18 cellular contexts compared by ENCODE assay signal in the genomic region with DNA sequence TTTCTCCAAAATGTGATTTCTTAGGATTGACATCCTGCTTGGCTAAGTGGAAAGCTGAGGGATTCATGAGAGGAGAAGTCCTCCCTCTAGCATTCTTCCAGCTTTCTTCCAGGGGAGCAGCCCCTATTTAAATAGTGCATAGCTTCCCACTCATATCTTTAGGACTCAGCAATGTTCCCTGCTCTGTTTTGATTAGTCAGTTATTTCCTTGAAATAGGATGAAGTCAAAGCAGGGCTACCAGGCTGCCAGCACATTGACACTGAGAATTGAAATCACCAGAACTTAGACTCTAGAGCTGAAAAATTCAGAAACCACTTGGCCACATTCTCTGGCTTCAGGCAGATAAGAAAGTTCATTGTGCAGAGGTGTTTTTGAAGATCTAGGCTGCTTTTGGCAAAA.
DNase-seq lines count a peak whose midpoint lies in the region; TF ChIP-seq lines count a peak whose summit lies in the region.
"Had no signal": no experiment of that assay in that cellular context is flagged by ENCODE, and none has a peak within 500 bp of the region (broad histone marks: within the 10 kb centered on the region; RNA-seq: fewer than 3 reads in every experiment).

No MANE protein-coding gene starts in this region.

- H3K36me3 Mint-ChIP-seq in neural progenitor cell (no peaks in the 10 kb centered on the region), Calu3 (ENCODE audit: insufficient read depth, unreplicated experiment) (no peaks in the 10 kb centered on the region)
- H3K36me3 Mint-ChIP-seq: CD8-positive, alpha-beta T cell had no signal

- H3K9me3 Mint-ChIP-seq in neural progenitor cell = no peaks in the 10 kb centered on the region
- no peaks in the 10 kb centered on the region for H3K9me3 Mint-ChIP-seq in Calu3 (ENCODE audit: low read depth, unreplicated experiment)
- H3K9me3 Mint-ChIP-seq: CD8-positive, alpha-beta T cell had no signal

- H3K79me2 ChIP-seq in neural progenitor cell (ENCODE audit: low read depth) (no peaks in the 10 kb centered on the region), osteoblast (ENCODE audit: insufficient read depth, low read length) (no peaks in the 10 kb centered on the region)

- H3K4me3 Mint-ChIP-seq in neural progenitor cell (no peak overlapping the region), Calu3 (ENCODE audit: low read depth, unreplicated experiment) (no peak overlapping the region)
- H3K4me3 Mint-ChIP-seq: B cell; CD8-positive, alpha-beta T cell; H9 had no signal

- peak; percentile 79 for DNase-seq in OCI-M1 (lab: John Stamatoyannopoulos, UW)
- peak; percentile 30 for DNase-seq in astrocyte of the hippocampus (ENCODE audit: low read depth, low spot score)
- DNase-seq in fibroblast of villous mesenchyme (ENCODE audit: low read depth) = peak; percentile 6
- no peak for DNase-seq in neural progenitor cell (ENCODE audit: low spot score)
- DNase-seq in Calu3 = no peak
- DNase-seq in osteoblast (ENCODE audit: insufficient read length, low spot score, missing footprints) = no peak
- DNase-seq in central memory CD4-positive, alpha-beta T cell = no peak
- DNase-seq in HPDE6-E6E7 (ENCODE audit: extremely low spot score) = no peak
- DNase-seq: CD8-positive, alpha-beta T cell; DMS 273 treated with DMSO at 0.1 percent for 48 hours; DMS53; DND-41; EL; H9; IMR-90 had no signal

- H3K36me3 ChIP-seq in neural progenitor cell (no peaks in the 10 kb centered on the region), osteoblast (ENCODE audit: insufficient read depth, low read length) (no peaks in the 10 kb centered on the region)
- H3K36me3 ChIP-seq: BLaER1 treated with 17β-estradiol and CSF1 and Interleukin-3, amounts not matched to agents 10 nM and 100 nM had no signal

- no peak overlapping the region for H3K27ac ChIP-seq in neural progenitor cell
- H3K27ac ChIP-seq in osteoblast (ENCODE audit: low read depth, low read length) = no peak overlapping the region
- H3K27ac ChIP-seq: BLaER1 treated with 17β-estradiol and CSF1 and Interleukin-3, amounts not matched to agents 10 nM and 100 nM had no signal

- no peak for TF ChIP-seq CTCF in fibroblast of villous mesenchyme (IDR thresholded peaks at IDR 0.05; ENCODE audit: insufficient read depth, low read depth, low read length)
- TF ChIP-seq CTCF in neural progenitor cell (IDR thresholded peaks at IDR 0.05) = no peak
- TF ChIP-seq CTCF in Calu3 (IDR thresholded peaks at IDR 0.05; ENCODE audit: unreplicated experiment) = no peak
- no peak for TF ChIP-seq CTCF in osteoblast (IDR thresholded peaks at IDR 0.05; ENCODE audit: extremely low read depth, low read depth, low read length)

- H3K4me2 ChIP-seq in neural progenitor cell (no peak overlapping the region), osteoblast (ENCODE audit: insufficient read depth, low read length) (no peak overlapping the region)
- H3K4me2 ChIP-seq: BLaER1 treated with 17β-estradiol and CSF1 and Interleukin-3, amounts not matched to agents 10 nM and 100 nM had no signal

- H3K9ac ChIP-seq in neural progenitor cell = no peak overlapping the region
- H3K9ac ChIP-seq: BLaER1 treated with 17β-estradiol and CSF1 and Interleukin-3, amounts not matched to agents 10 nM and 100 nM had no signal

- H3F3A ChIP-seq in neural progenitor cell (ENCODE audit: low read depth) = no peaks in the 10 kb centered on the region

- H3K27ac Mint-ChIP-seq in neural progenitor cell (no peak overlapping the region), Calu3 (ENCODE audit: unreplicated experiment) (no peak overlapping the region)
- H3K27ac Mint-ChIP-seq: B cell; CD8-positive, alpha-beta T cell; H9 had no signal

- peaks cover 3% of the 10 kb centered on the region for H3K4me1 ChIP-seq in neural progenitor cell
- no peaks in the 10 kb centered on the region for H3K4me1 ChIP-seq in osteoblast (ENCODE audit: insufficient read depth, low read length)
- H3K4me1 ChIP-seq: BLaER1 treated with 17β-estradiol and CSF1 and Interleukin-3, amounts not matched to agents 10 nM and 100 nM had no signal

- H4K20me1 ChIP-seq in neural progenitor cell (ENCODE audit: low read depth) = no peaks in the 10 kb centered on the region
- no peaks in the 10 kb centered on the region for H4K20me1 ChIP-seq in osteoblast (ENCODE audit: insufficient read depth, low read length)
- H4K20me1 ChIP-seq: BLaER1 treated with 17β-estradiol and CSF1 and Interleukin-3, amounts not matched to agents 10 nM and 100 nM had no signal

- H2AFZ ChIP-seq in neural progenitor cell (replicated peaks) (peak overlapping the region; percentile 19), osteoblast (ENCODE audit: low read length) (no peak overlapping the region)

- peaks cover 2% of the 10 kb centered on the region for H3K27me3 Mint-ChIP-seq in neural progenitor cell (ENCODE audit: insufficient read depth, low read depth)
- H3K27me3 Mint-ChIP-seq in Calu3 (ENCODE audit: unreplicated experiment) = no peaks in the 10 kb centered on the region
- H3K27me3 Mint-ChIP-seq: B cell had no signal

- CTCF ChIA-PET in Calu3 (lab: Charles Lee) = no interaction called here

- BruUV-seq in Calu3 (replicated peaks; lab: Mats Ljungman, UMichigan) = no TSS peak

- H3K27me3 ChIP-seq in neural progenitor cell (no peaks in the 10 kb centered on the region), osteoblast (ENCODE audit: insufficient read depth, low read length) (no peaks in the 10 kb centered on the region)
- H3K27me3 ChIP-seq: BLaER1 treated with 17β-estradiol and CSF1 and Interleukin-3, amounts not matched to agents 10 nM and 100 nM had no signal

- H3K4me1 Mint-ChIP-seq in neural progenitor cell = no peaks in the 10 kb centered on the region
- no peaks in the 10 kb centered on the region for H3K4me1 Mint-ChIP-seq in Calu3 (ENCODE audit: low read depth, unreplicated experiment)
- H3K4me1 Mint-ChIP-seq: B cell had no signal

- intact Hi-C loops in Calu3 (cut with micrococcal nuclease; ENCODE audit: unreplicated experiment) = no loop called here

- H3K4me3 ChIP-seq in fibroblast of villous mesenchyme (ENCODE audit: low read depth, low read length) (no peak overlapping the region), neural progenitor cell (no peak overlapping the region), osteoblast (ENCODE audit: insufficient read depth, low read length) (no peak overlapping the region)
- H3K4me3 ChIP-seq: BLaER1 treated with 17β-estradiol and CSF1 and Interleukin-3, amounts not matched to agents 10 nM and 100 nM; GM12878 had no signal

- H3K9me3 ChIP-seq in neural progenitor cell (ENCODE audit: low read depth) (no peaks in the 10 kb centered on the region), osteoblast (ENCODE audit: low read depth, low read length) (no peaks in the 10 kb centered on the region)

Comparison
In these comparisons a context has a peak if more than half of its experiments do, and no peak if none do; other contexts are left out.
1. DNase-seq: peak in OCI-M1 (single experiment), astrocyte of the hippocampus (single experiment) and fibroblast of villous mesenchyme (single experiment); none in neural progenitor cell (single experiment), Calu3 (single experiment), osteoblast (single experiment), central memory CD4-positive, alpha-beta T cell (single experiment) and HPDE6-E6E7 (single experiment).